11 cellular contexts compared by ENCODE assay signal in the genomic region with DNA sequence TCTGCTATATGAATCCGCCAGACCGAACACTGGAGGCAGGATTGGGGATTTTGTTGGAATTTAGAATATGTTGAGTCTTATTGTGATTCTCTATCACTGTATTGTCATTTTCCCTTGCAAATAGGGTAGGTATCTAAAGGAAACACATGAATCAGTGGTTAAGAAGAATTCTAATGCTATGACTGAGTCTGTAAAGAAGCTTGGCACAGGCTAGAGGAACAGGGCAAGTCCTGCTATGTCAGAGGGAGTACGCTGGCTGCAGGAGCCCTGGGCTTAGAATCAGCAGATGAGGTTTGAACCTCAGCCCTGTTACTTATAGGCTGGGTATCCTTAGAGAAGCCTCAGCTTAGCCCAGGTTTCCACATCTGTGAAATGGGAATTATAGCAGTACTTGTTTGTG.
DNase-seq lines count a peak whose midpoint lies in the region; ATAC-seq, FAIRE-seq and TF ChIP-seq lines count a peak whose summit lies in the region.
"Had no signal": no experiment of that assay in that cellular context is flagged by ENCODE, and none has a peak within 500 bp of the region (broad histone marks: within the 10 kb centered on the region; RNA-seq: fewer than 3 reads in every experiment).

No MANE protein-coding gene starts in this region.

- no peak overlapping the region for H3K4me3 ChIP-seq in right cardiac atrium (ENCODE audit: low read length)
- no peak overlapping the region for H3K4me3 ChIP-seq in foreskin fibroblast (ENCODE audit: low read depth in 1 of 2, low read length in 2 of 2)
- H3K4me3 ChIP-seq: BLaER1 had no signal

- H3K4me3 Mint-ChIP-seq in WTC11 = no peak overlapping the region
- H3K4me3 Mint-ChIP-seq: natural killer cell had no signal

- no peak overlapping the region; the same call in 1 of the 2 replicates for H3K27ac Mint-ChIP-seq in WTC11

- H3K9me3 Mint-ChIP-seq in WTC11 = peaks cover 6% of the 10 kb centered on the region; the same call in 1 of the 2 replicates
- H3K9me3 Mint-ChIP-seq: natural killer cell had no signal

- POLR2A ChIA-PET in WTC11 (lab: Charles Lee) = no interaction called here

- no peaks in the 10 kb centered on the region for H3K9me3 ChIP-seq in right cardiac atrium (ENCODE audit: control insufficient read depth, low read length)

- CTCF ChIA-PET in WTC11 (lab: Charles Lee) = no interaction called here

- H3K4me1 ChIP-seq in right cardiac atrium (ENCODE audit: control insufficient read depth, insufficient read depth, low read length) = peaks cover 19% of the 10 kb centered on the region

- H3K27me3 Mint-ChIP-seq in WTC11 (ENCODE audit: low read depth) = no peaks in the 10 kb centered on the region

- peaks cover 6% of the 10 kb centered on the region; the same call in 1 of the 2 replicates for H3K36me3 Mint-ChIP-seq in WTC11
- H3K36me3 Mint-ChIP-seq: natural killer cell had no signal

- WGBS in right cardiac atrium = 83% methylated on average over 3 of the region's 3 CpGs

- DNase-seq in right cardiac atrium = peak in 1 of 3 donors; percentile 29
- no peak for DNase-seq in Right ventricle myocardium inferior (ENCODE audit: missing footprints)
- DNase-seq in WTC11 (ENCODE audit: low spot score) = no peak
- DNase-seq in foreskin fibroblast = peak; percentile 80 to 89
- peak; percentile 47 for DNase-seq in urothelium cell line (ENCODE audit: low spot score)
- DNase-seq in activated CD4-positive, alpha-beta T cell treated with anti-CD3 and anti-CD28 coated beads, Interleukin-2, amount 50 U/mL, for 4 hours = no peak
- no peak for DNase-seq in effector CD8-positive, alpha-beta T cell (lab: John Stamatoyannopoulos, UW)
- no peak for DNase-seq in NCI-H1694 (lab: John Stamatoyannopoulos, UW)
- DNase-seq: natural killer cell had no signal

- no peak for TF ChIP-seq CTCF in WTC11 (IDR thresholded peaks at IDR 0.05)
- no peak for TF ChIP-seq CTCF in foreskin fibroblast (IDR thresholded peaks at IDR 0.05; ENCODE audit: low read depth, low read length)

- intact Hi-C loops in right cardiac atrium (cut with DNase I) = no loop called here
- intact Hi-C loops in Right ventricle myocardium inferior (cut with DNase I) = loop anchor here (5.0 kb wide), 2 partner anchors 98 to 203 kb away; no protein-coding TSS in a partner anchor

- H3K4me1 Mint-ChIP-seq in WTC11 = peaks cover 19% of the 10 kb centered on the region

- ATAC-seq in right cardiac atrium (peak; percentile 45 to 72), Right ventricle myocardium inferior (no peak), WTC11 (peak; percentile 21; the same call in 1 of the 2 replicates)
- ATAC-seq: HepG2 had no signal

- no peak overlapping the region for H3K27ac ChIP-seq in right cardiac atrium (ENCODE audit: low read length)
- H3K27ac ChIP-seq: BLaER1 had no signal

- no peaks in the 10 kb centered on the region for H3K27me3 ChIP-seq in right cardiac atrium (ENCODE audit: control insufficient read depth, insufficient read depth)
- H3K27me3 ChIP-seq: BLaER1 had no signal

- FAIRE-seq in urothelium cell line (lab: Jason Lieb, UNC) = no peak
- FAIRE-seq: HepG2 had no signal

TF ChIP-seq in WTC11, 78 proteins besides CTCF, POLR2A, EP300 and RAD21:
- no peak for TF ChIP-seq ZBTB21 (CRISPR knock-in tag; IDR thresholded peaks at IDR 0.05; ENCODE audit: borderline replicate concordance)
- TF ChIP-seq ESRRA (CRISPR knock-in tag; IDR thresholded peaks at IDR 0.05; ENCODE audit: borderline replicate concordance) = no peak
- TF ChIP-seq NR3C1 (CRISPR knock-in tag; conservative IDR thresholded peaks at IDR 0.05; ENCODE audit: low read depth) = no peak
- TF ChIP-seq ZNF232 (CRISPR knock-in tag; IDR thresholded peaks at IDR 0.05) = no peak
- no peak for TF ChIP-seq ZNF263 (CRISPR knock-in tag; IDR thresholded peaks at IDR 0.05; ENCODE audit: low read depth)
- TF ChIP-seq, protein P1, sequence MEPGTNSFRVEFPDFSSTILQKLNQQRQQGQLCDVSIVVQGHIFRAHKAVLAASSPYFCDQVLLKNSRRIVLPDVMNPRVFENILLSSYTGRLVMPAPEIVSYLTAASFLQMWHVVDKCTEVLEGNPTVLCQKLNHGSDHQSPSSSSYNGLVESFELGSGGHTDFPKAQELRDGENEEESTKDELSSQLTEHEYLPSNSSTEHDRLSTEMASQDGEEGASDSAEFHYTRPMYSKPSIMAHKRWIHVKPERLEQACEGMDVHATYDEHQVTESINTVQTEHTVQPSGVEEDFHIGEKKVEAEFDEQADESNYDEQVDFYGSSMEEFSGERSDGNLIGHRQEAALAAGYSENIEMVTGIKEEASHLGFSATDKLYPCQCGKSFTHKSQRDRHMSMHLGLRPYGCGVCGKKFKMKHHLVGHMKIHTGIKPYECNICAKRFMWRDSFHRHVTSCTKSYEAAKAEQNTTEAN (CRISPR knock-in tag; IDR thresholded peaks at IDR 0.05) = no peak
- TF ChIP-seq NR2C2 (CRISPR knock-in tag; IDR thresholded peaks at IDR 0.05) = no peak
- no peak for TF ChIP-seq AR (CRISPR knock-in tag; IDR thresholded peaks at IDR 0.05)
TF ChIP-seq in WTC11: peak in this region for 0.

Comparison
In these comparisons a context has a peak if more than half of its experiments do, and no peak if none do; other contexts are left out.
1. DNase-seq: peak in foreskin fibroblast (2 of 2) and urothelium cell line (single experiment); none in Right ventricle myocardium inferior (single experiment), WTC11 (single experiment), activated CD4-positive, alpha-beta T cell treated with anti-CD3 and anti-CD28 coated beads, Interleukin-2, amount 50 U/mL, for 4 hours (0 of 2), effector CD8-positive, alpha-beta T cell (single experiment) and NCI-H1694 (single experiment).